ENCODE assay signal across 21 cellular contexts in the genomic region with DNA sequence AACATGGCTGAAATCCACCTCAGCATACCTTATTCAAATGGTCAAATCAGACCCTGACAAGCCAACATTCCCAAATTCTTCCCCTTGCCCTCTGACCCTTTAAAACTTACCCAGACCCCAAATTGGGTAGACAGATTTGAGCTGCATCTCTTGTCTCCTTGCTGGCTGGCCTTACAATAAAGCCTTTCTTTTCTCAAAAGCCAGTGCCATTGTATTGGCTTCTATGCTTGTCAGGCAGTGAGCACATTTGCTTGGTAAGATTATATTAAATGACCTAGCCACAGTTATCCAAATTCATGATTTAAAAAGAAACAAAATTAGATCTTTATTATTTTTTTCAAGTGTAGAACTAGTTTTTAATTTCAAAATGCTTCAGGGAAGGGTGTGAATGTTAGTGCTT.
DNase-seq lines count a peak whose midpoint lies in the region; ATAC-seq lines count a peak whose summit lies in the region.
"Had no signal": no experiment of that assay in that cellular context is flagged by ENCODE, and none has a peak within 500 bp of the region (broad histone marks: within the 10 kb centered on the region; RNA-seq: fewer than 3 reads in every experiment).

No MANE protein-coding gene starts in this region.

- H3K4me1 Mint-ChIP-seq in CD4-positive, alpha-beta memory T cell = no peaks in the 10 kb centered on the region
- H3K4me1 Mint-ChIP-seq: CD14-positive monocyte had no signal

- no peaks in the 10 kb centered on the region for H3K36me3 Mint-ChIP-seq in CD4-positive, alpha-beta memory T cell
- H3K36me3 Mint-ChIP-seq: CD14-positive monocyte had no signal

- no peaks in the 10 kb centered on the region for H3K4me1 ChIP-seq in CD4-positive, alpha-beta memory T cell (ENCODE audit: insufficient read depth, low read length)
- H3K4me1 ChIP-seq: BE2C; BLaER1 treated with 17β-estradiol and CSF1 and Interleukin-3, amounts not matched to agents 10 nM and 100 nM had no signal

- DNase-seq in Ammon's horn (ENCODE audit: low spot score) (peak; percentile 31), inferior parietal cortex (ENCODE audit: extremely low spot score) (peak; percentile 28), midbrain (lab: John Stamatoyannopoulos, UW) (peak; percentile 28), pons (ENCODE audit: low spot score) (peak; percentile 85), NCI-H2196 treated with DMSO at 0.1 percent for 48 hours (lab: John Stamatoyannopoulos, UW; ENCODE audit: unreplicated experiment) (no peak)
- no peak for DNase-seq in CD4-positive, alpha-beta memory T cell
- DNase-seq in activated CD4-positive, alpha-beta T cell treated with anti-CD3 and anti-CD28 coated beads, Interleukin-2, amount 50 U/mL, for 1 hour = no peak
- DNase-seq: BE2C; Calu3; CD4-positive, alpha-beta T cell; COR-L47; DMS53; DMS79 treated with DMSO at 0.1 percent for 48 hours; GF-D8; GM23248; H7; HCEC 1CT had no signal

- no peaks in the 10 kb centered on the region for H3K9me3 ChIP-seq in CD4-positive, alpha-beta memory T cell (ENCODE audit: control insufficient read depth in 1 of 2, low read length in 2 of 2)
- H3K9me3 ChIP-seq: BE2C had no signal

- CTCF ChIA-PET in CD4-positive, alpha-beta memory T cell (lab: Charles Lee; ENCODE audit: partially characterized antibody) = no interaction called here

- no peak overlapping the region for H3K27ac Mint-ChIP-seq in CD4-positive, alpha-beta memory T cell
- H3K27ac Mint-ChIP-seq: CD14-positive monocyte; CD4-positive, alpha-beta T cell had no signal

- no peak overlapping the region for H3K4me3 ChIP-seq in CD4-positive, alpha-beta memory T cell (ENCODE audit: low read length in 2 of 2)
- H3K4me3 ChIP-seq: BLaER1 treated with 17β-estradiol and CSF1 and Interleukin-3, amounts not matched to agents 10 nM and 100 nM; GM23248 had no signal

- H3K27ac ChIP-seq in CD4-positive, alpha-beta memory T cell (ENCODE audit: low read depth, low read length) = no peak overlapping the region
- H3K27ac ChIP-seq: 22Rv1; BLaER1 treated with 17β-estradiol and CSF1 and Interleukin-3, amounts not matched to agents 10 nM and 100 nM; GM23248 had no signal

- POLR2A ChIA-PET in CD4-positive, alpha-beta memory T cell (lab: Charles Lee; ENCODE audit: partially characterized antibody) = no interaction called here

- H3K27me3 Mint-ChIP-seq in CD4-positive, alpha-beta memory T cell = no peaks in the 10 kb centered on the region
- H3K27me3 Mint-ChIP-seq: CD4-positive, alpha-beta T cell had no signal

- H3K27me3 ChIP-seq in CD4-positive, alpha-beta memory T cell (ENCODE audit: insufficient read depth, low read length) = no peaks in the 10 kb centered on the region
- H3K27me3 ChIP-seq: BE2C; BLaER1 treated with 17β-estradiol and CSF1 and Interleukin-3, amounts not matched to agents 10 nM and 100 nM had no signal

- peaks cover 0 to 11% (median 8%) of the 10 kb centered on the region in 8 donors for H3K9me3 Mint-ChIP-seq in CD4-positive, alpha-beta memory T cell

- H3K36me3 ChIP-seq in CD4-positive, alpha-beta memory T cell (ENCODE audit: insufficient read depth, low read length) = no peaks in the 10 kb centered on the region
- H3K36me3 ChIP-seq: BE2C; BLaER1 treated with 17β-estradiol and CSF1 and Interleukin-3, amounts not matched to agents 10 nM and 100 nM had no signal

- H3K4me3 Mint-ChIP-seq in CD4-positive, alpha-beta memory T cell = no peak overlapping the region
- H3K4me3 Mint-ChIP-seq: CD14-positive monocyte; CD4-positive, alpha-beta T cell had no signal

- no peak for ATAC-seq in GM18868 (IDR thresholded peaks at IDR 0.05; ENCODE audit: unreplicated experiment)

- intact Hi-C loops in CD4-positive, alpha-beta memory T cell (cut with micrococcal nuclease) = no loop called here

Comparison
In these comparisons a context has a peak if more than half of its experiments do, and no peak if none do; other contexts are left out.
1. DNase-seq: peak in Ammon's horn (single experiment), inferior parietal cortex (single experiment), midbrain (single experiment) and pons (single experiment); none in CD4-positive, alpha-beta memory T cell (0 of 5), activated CD4-positive, alpha-beta T cell treated with anti-CD3 and anti-CD28 coated beads, Interleukin-2, amount 50 U/mL, for 1 hour (single experiment) and NCI-H2196 treated with DMSO at 0.1 percent for 48 hours (single experiment).